8 cellular contexts compared by ENCODE assay signal in genomic region chr17:73474370-73474988, GRCh38.
DNase-seq lines count a peak whose midpoint lies in the region; ATAC-seq and TF ChIP-seq lines count a peak whose summit lies in the region.

No MANE protein-coding gene starts in this region.

- DNase-seq in GM04504 (ENCODE audit: low read depth) (peak; percentile 10), NCI-H510A (lab: John Stamatoyannopoulos, UW) (peak; percentile 86), fibroblast of the aortic adventitia (ENCODE audit: low read depth) (peak; percentile 63), sigmoid colon (peak; percentile 73), cerebellar cortex (ENCODE audit: low spot score) (no peak), NOMO-1 treated with dmso at 0.1 percent for 144 hours (lab: John Stamatoyannopoulos, UW; ENCODE audit: unreplicated experiment) (no peak)
- no peak for DNase-seq in effector memory CD4-positive, alpha-beta T cell

- H3K4me1 ChIP-seq in sigmoid colon: peaks cover 0 to 7% (median 3%) of the 10 kb centered on the region in 4 donors
- H3K4me1 ChIP-seq in effector memory CD4-positive, alpha-beta T cell (ENCODE audit: control insufficient read depth, insufficient read depth, low read length, poor library complexity, severe bottlenecking): no peaks in the 10 kb centered on the region

- TF ChIP-seq EP300 in sigmoid colon (IDR thresholded peaks at IDR 0.05): no peak

- no peaks in the 10 kb centered on the region for H3K27me3 ChIP-seq in sigmoid colon
- no peaks in the 10 kb centered on the region for H3K27me3 ChIP-seq in effector memory CD4-positive, alpha-beta T cell (replicated peaks; ENCODE audit: control insufficient read depth, insufficient read depth, low read length, poor library complexity, severe bottlenecking)

- H3K9me3 ChIP-seq in sigmoid colon: no peaks in the 10 kb centered on the region
- H3K9me3 ChIP-seq in effector memory CD4-positive, alpha-beta T cell (ENCODE audit: control insufficient read depth, low read length): no peaks in the 10 kb centered on the region

- TF ChIP-seq CTCF in fibroblast of the aortic adventitia (IDR thresholded peaks at IDR 0.05; ENCODE audit: insufficient read depth, low read length) (no peak), sigmoid colon (IDR thresholded peaks at IDR 0.05) (no peak)

- ATAC-seq in HG03432 (IDR thresholded peaks at IDR 0.05; ENCODE audit: unreplicated experiment): no peak

- no peak overlapping the region for H3K27ac ChIP-seq in sigmoid colon
- H3K27ac ChIP-seq in effector memory CD4-positive, alpha-beta T cell (ENCODE audit: insufficient read depth, low read length, poor library complexity, severe bottlenecking): no peak overlapping the region

- H3K36me3 ChIP-seq in sigmoid colon: no peaks in the 10 kb centered on the region
- no peaks in the 10 kb centered on the region for H3K36me3 ChIP-seq in effector memory CD4-positive, alpha-beta T cell (ENCODE audit: control insufficient read depth, insufficient read depth, low read length)

- 20 to 55% methylated on average over 12 of the region's 12 CpGs for WGBS in sigmoid colon, 2 donors

- intact Hi-C loops in sigmoid colon (cut with DNase I): no loop called here

- no peak overlapping the region for H3K4me3 ChIP-seq in fibroblast of the aortic adventitia (ENCODE audit: low read depth, low read length)
- H3K4me3 ChIP-seq in sigmoid colon: no peak overlapping the region
- H3K4me3 ChIP-seq in effector memory CD4-positive, alpha-beta T cell (ENCODE audit: insufficient read depth, low read depth, low read length, poor library complexity, severe bottlenecking): no peak overlapping the region

- TF ChIP-seq POLR2A in sigmoid colon (IDR thresholded peaks at IDR 0.05): no peak

Comparison
In these comparisons a context has a peak if more than half of its experiments do, and no peak if none do; other contexts are left out.
1. DNase-seq: peak in GM04504 (single experiment), NCI-H510A (single experiment), fibroblast of the aortic adventitia (single experiment) and sigmoid colon (single experiment); none in cerebellar cortex (single experiment), effector memory CD4-positive, alpha-beta T cell (0 of 3) and NOMO-1 treated with dmso at 0.1 percent for 144 hours (single experiment).